ENCODE assay signal across 11 cellular contexts in the genomic region with DNA sequence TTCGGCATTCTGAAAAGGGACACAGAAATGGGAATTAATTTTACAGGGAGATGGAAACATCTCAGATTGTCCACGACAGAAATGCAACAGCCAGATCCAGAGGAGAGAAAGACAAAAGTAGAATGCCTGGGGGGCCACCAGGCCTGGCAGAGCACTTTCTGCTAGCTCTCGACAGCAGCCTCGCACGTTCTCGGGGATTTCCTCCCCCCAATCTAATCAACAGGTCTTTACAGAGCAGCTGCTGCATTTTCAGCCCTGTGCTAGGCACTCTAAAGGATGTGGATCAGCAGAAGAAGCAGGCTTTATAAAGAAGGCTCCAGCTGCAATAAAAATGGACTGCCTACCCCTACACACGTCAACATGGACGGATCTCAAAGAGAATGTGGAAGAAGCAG. TPM values are rescaled to one million over a fixed set of nuclear protein-coding genes. Genes with fewer than 3 reads are reported as not detected.
A peak's percentile ranks its signal among the peaks of the same experiment; 100 is the strongest.
DNase-seq lines count a peak whose midpoint lies in the region; ATAC-seq and TF ChIP-seq lines count a peak whose summit lies in the region.
"Had no signal": no experiment of that assay in that cellular context is flagged by ENCODE, and none has a peak within 500 bp of the region (broad histone marks: within the 10 kb centered on the region; RNA-seq: fewer than 3 reads in every experiment).

No MANE protein-coding gene starts in this region.

- H2AK5ac ChIP-seq in IMR-90 (ENCODE audit: low read depth, low read length), result peak overlapping the region; percentile 3; the same call in 1 of the 2 replicates
- no peak overlapping the region for H2AK5ac ChIP-seq in mesenchymal stem cell (ENCODE audit: low read length, severe bottlenecking)

- H2AK9ac ChIP-seq in IMR-90 (replicated peaks; ENCODE audit: low read depth, low read length, poor library complexity), result peak overlapping the region; percentile 17

- BruUV-seq in IMR-90 (replicated peaks; lab: Mats Ljungman, UMichigan), result no TSS peak

- dilution Hi-C loops in IMR-90 (cut with HindIII; ENCODE audit: low sequenced_read_pairs, unreplicated experiment), result no loop called here

- TF ChIP-seq CTCF in IMR-90 (conservative IDR thresholded peaks at IDR 0.05; ENCODE audit: low read depth, low read length) (no peak), stomach (IDR thresholded peaks at IDR 0.05) (no peak)

- H3K14ac ChIP-seq in IMR-90 (replicated peaks; ENCODE audit: low read depth, low read length) (peak overlapping the region; percentile 5), mesenchymal stem cell (ENCODE audit: low read length in 2 of 2) (no peak overlapping the region)

- H3K4me2 ChIP-seq in IMR-90 (ENCODE audit: low read depth, low read length) (peak overlapping the region; percentile 32), mesenchymal stem cell (ENCODE audit: low read length, poor library complexity, severe bottlenecking) (no peak overlapping the region)

- peak overlapping the region; percentile 75 for H3K18ac ChIP-seq in IMR-90 (ENCODE audit: low read depth, low read length)
- peak overlapping the region; percentile 61 to 80 for H3K18ac ChIP-seq in mesenchymal stem cell (ENCODE audit: low read depth in 1 of 2, low read length in 2 of 2)

- H3K36me3 ChIP-seq in IMR-90 (ENCODE audit: control insufficient read depth, insufficient read depth, low read length) (peaks cover 65% of the 10 kb centered on the region), mesenchymal stem cell (ENCODE audit: control insufficient read depth in 1 of 2, insufficient read depth in 2 of 2, low read depth in 1 of 2, low read length in 2 of 2) (peaks cover 3 to 28% of the 10 kb centered on the region in 2 experiments), stomach (peaks cover 24 to 56% (median 34%) of the 10 kb centered on the region in 4 donors)

- H2BK15ac ChIP-seq in IMR-90 (ENCODE audit: low read depth, low read length) (no peak overlapping the region; the same call in 2 of the 3 replicates), mesenchymal stem cell (ENCODE audit: low read depth, poor library complexity, severe bottlenecking) (peak overlapping the region; percentile 2)

- H3K4me1 ChIP-seq in IMR-90 (ENCODE audit: control insufficient read depth, insufficient read depth, low read length), result peaks cover 74% of the 10 kb centered on the region
- H3K4me1 ChIP-seq in mesenchymal stem cell (ENCODE audit: control insufficient read depth, insufficient read depth, low read depth, low read length), result peaks cover 15% of the 10 kb centered on the region
- peaks cover 50 to 100% (median 88%) of the 10 kb centered on the region in 4 donors for H3K4me1 ChIP-seq in stomach

- 42% methylated on average over 3 of the region's 8 CpGs; no CpG with 5 or more reads in 1 of the 2 experiments for WGBS in IMR-90 (ENCODE audit: extremely low coverage in 2 of 2, insufficient read length in 1 of 2), 2 experiments
- WGBS in mesenchymal stem cell, result 73% methylated on average over 8 of the region's 8 CpGs
- 49 to 64% (median 59%) methylated on average over 8 of the region's 8 CpGs for WGBS in stomach, 5 donors

- in situ Hi-C loops in IMR-90 (cut with MboI; ENCODE audit: low sequenced_read_pairs), result no loop called here

- intact Hi-C loops in IMR-90 (cut with micrococcal nuclease), result no loop called here
- intact Hi-C loops in stomach (cut with DNase I; ENCODE audit: low total_unique reads), result no loop called here

- no peak overlapping the region; the same call in 1 of the 2 replicates for H3K56ac ChIP-seq in IMR-90 (ENCODE audit: extremely low read depth, insufficient read depth, low read length)

- no peak for TF ChIP-seq RAD21 in IMR-90 (IDR thresholded peaks at IDR 0.05; ENCODE audit: low read length)

- peak overlapping the region; percentile 35 for H4K5ac ChIP-seq in IMR-90 (ENCODE audit: low read depth, low read length)

- POLR2A ChIA-PET in IMR-90 (lab: Charles Lee; ENCODE audit: unreplicated experiment) (interaction anchor here (0.9 kb wide), 2 partner anchors 8 to 10 kb away, joined by 3 to 4 read pairs; no protein-coding TSS in a partner anchor), HEK293T (lab: Yijun Ruan, JAX) (no interaction called here)

- no peak for TF ChIP-seq POLR2A in IMR-90 (IDR thresholded peaks at IDR 0.05; ENCODE audit: low read depth, low read length)
- TF ChIP-seq POLR2A in stomach (IDR thresholded peaks at IDR 0.05), result no peak

- H3K4ac ChIP-seq in IMR-90 (ENCODE audit: low read depth, low read length) (peak overlapping the region; percentile 48), mesenchymal stem cell (ENCODE audit: low read depth in 1 of 2, low read length in 2 of 2) (peak overlapping the region in 1 of 2 experiments; percentile 42)

- DNase-seq in IMR-90 (no peak), mesenchymal stem cell (no peak), stomach (no peak), HEK293T (ENCODE audit: extremely low spot score) (no peak), ecto neural progenitor cell (ENCODE audit: low spot score) (no peak), Kasumi-1 (lab: John Stamatoyannopoulos, UW) (no peak)
- DNase-seq: stimulated activated CD4-positive, alpha-beta T cell treated with anti-CD3 and anti-CD28 coated beads, Interleukin-4, amount 100 ng/mL, for 4 hours had no signal

- H3K79me1 ChIP-seq in IMR-90 (ENCODE audit: low read depth in 1 of 2, low read length in 2 of 2) (peaks cover 23 to 95% of the 10 kb centered on the region in 2 experiments; a peak in 3 of 4 replicates), mesenchymal stem cell (replicated peaks; ENCODE audit: low read length, poor library complexity, severe bottlenecking) (no peaks in the 10 kb centered on the region)

- peak overlapping the region; percentile 8; the same call in 1 of the 2 replicates for H2BK20ac ChIP-seq in IMR-90 (ENCODE audit: low read depth, low read length)

- H2BK12ac ChIP-seq in mesenchymal stem cell (ENCODE audit: low read length in 2 of 2), result peak overlapping the region; percentile 6 to 17

- H3K9me3 ChIP-seq in IMR-90 (ENCODE audit: control insufficient read depth, insufficient read depth, low read length) (no peaks in the 10 kb centered on the region), mesenchymal stem cell (ENCODE audit: control insufficient read depth, low read length) (no peaks in the 10 kb centered on the region), stomach (no peaks in the 10 kb centered on the region)

- no peak for TF ChIP-seq EP300 in stomach (IDR thresholded peaks at IDR 0.05)

- H3K4me3 ChIP-seq in IMR-90 (ENCODE audit: insufficient read depth, low read depth, low read length) (no peak overlapping the region), mesenchymal stem cell (ENCODE audit: insufficient read depth in 1 of 2, low read depth in 1 of 2, low read length in 2 of 2) (peak overlapping the region in 1 of 2 experiments; percentile 20), stomach (no peak overlapping the region)

- peak overlapping the region; percentile 49 for H3K23ac ChIP-seq in IMR-90 (ENCODE audit: low read depth, low read length)
- no peak overlapping the region for H3K23ac ChIP-seq in mesenchymal stem cell (ENCODE audit: low read length in 2 of 2)

- H2AFZ ChIP-seq in IMR-90 (replicated peaks; ENCODE audit: low read length, poor library complexity) (no peak overlapping the region), mesenchymal stem cell (ENCODE audit: low read depth, low read length) (no peak overlapping the region)

- peaks cover 95% of the 10 kb centered on the region for H4K20me1 ChIP-seq in IMR-90 (ENCODE audit: insufficient read depth, low read length)

- CTCF ChIA-PET in IMR-90 (lab: Yijun Ruan, JAX) (interaction anchor here (1.4 kb wide), 1 partner anchor 16 kb away, joined by 7 read pairs; no protein-coding TSS in a partner anchor), HEK293T (lab: Yijun Ruan, JAX) (interaction anchor here (1.4 kb wide), 2 partner anchors 14 to 16 kb away, joined by 6 read pairs; no protein-coding TSS in a partner anchor)

- H3K27me3 ChIP-seq in IMR-90 (ENCODE audit: control insufficient read depth, insufficient read depth, low read length) (no peaks in the 10 kb centered on the region), mesenchymal stem cell (ENCODE audit: control insufficient read depth in 1 of 2, insufficient read depth in 1 of 2, low read length in 2 of 2) (no peaks in the 10 kb centered on the region), stomach (no peaks in the 10 kb centered on the region)

- H3K9me1 ChIP-seq in IMR-90 (ENCODE audit: insufficient read depth, low read length), result peaks cover 70% of the 10 kb centered on the region

- peak overlapping the region; percentile 95 for H3K27ac ChIP-seq in IMR-90 (ENCODE audit: insufficient read depth, low read length)
- peak overlapping the region; percentile 99 for H3K27ac ChIP-seq in cingulate gyrus (ENCODE audit: low read depth, low read length)
- no peak overlapping the region for H3K27ac ChIP-seq in mesenchymal stem cell (ENCODE audit: low read length, poor library complexity, severe bottlenecking)
- peak overlapping the region; percentile 56 to 96 (median 95) for H3K27ac ChIP-seq in stomach

- peak overlapping the region; percentile 53; the same call in 1 of the 2 replicates for H4K91ac ChIP-seq in IMR-90 (ENCODE audit: insufficient read depth, low read depth, low read length)
- peak overlapping the region; percentile 57 for H4K91ac ChIP-seq in mesenchymal stem cell (ENCODE audit: low read length)

- ATAC-seq in IMR-90 (ENCODE audit: low read depth), result no peak
- no peak for ATAC-seq in HG02852 (IDR thresholded peaks at IDR 0.05; ENCODE audit: unreplicated experiment)
- ATAC-seq: activated CD4-positive, CD25-positive, alpha-beta regulatory T cell treated with anti-CD3 and anti-CD28 coated beads, Interleukin-2, amount 50 U/mL, for 24 hours; natural killer cell treated with Interleukin-12 subunit alpha and Interleukin-12 subunit beta and Interleukin-15 and Interleukin-18, amount 100 ng/mL, for 72 hours had no signal

- peak overlapping the region; percentile 59; the same call in 1 of the 2 replicates for H2BK120ac ChIP-seq in IMR-90 (ENCODE audit: low read depth, low read length)
- H2BK120ac ChIP-seq in mesenchymal stem cell (ENCODE audit: low read depth, low read length), result no peak overlapping the region

- H3K9ac ChIP-seq in IMR-90 (ENCODE audit: low read depth, low read length) (peak overlapping the region; percentile 68), mesenchymal stem cell (ENCODE audit: low read length) (peak overlapping the region; percentile 75)

- peak overlapping the region; percentile 41 to 49 for H4K8ac ChIP-seq in IMR-90 (ENCODE audit: low read depth in 2 of 2, low read length in 2 of 2)
- peak overlapping the region; percentile 87 for H4K8ac ChIP-seq in mesenchymal stem cell (ENCODE audit: low read length)

- H2BK5ac ChIP-seq in IMR-90 (ENCODE audit: low read depth, low read length, poor library complexity, severe bottlenecking) (peak overlapping the region; percentile 42), mesenchymal stem cell (ENCODE audit: low read depth, low read length, poor library complexity, severe bottlenecking) (no peak overlapping the region)

RNA-seq across cellular contexts. Expression of gene CSRP1, which starts 10.6 kb away (rescaled TPM):
- total RNA-seq in IMR-90 (2012; rRNA removed) (1,498 and 1,861 TPM in 2 replicates), stomach (1,000 to 10,000 TPM in 2 of 5 donors, 100 to 1,000 TPM in 3; 304 to 2,162 (median 853) TPM)
- polyA plus RNA-seq in IMR-90 (2012; rRNA removed) (948 and 1,037 TPM in 2 replicates), stomach (100 to 1,000 TPM; 220 to 641 (median 274) TPM)
- polyA plus RNA-seq in IMR-90 (2012; cell fraction: cytosol; rRNA removed), result 955 and 1,043 TPM in 2 replicates
- polyA plus RNA-seq in IMR-90 (2012; cell fraction: nucleus; rRNA removed; ENCODE audit: low replicate concordance), result 737 and 1,227 TPM in 2 replicates
- 86.6 TPM for polyA plus RNA-seq in mesenchymal stem cell (2013, experiment 1 of 2)
- 85.7 TPM for polyA plus RNA-seq in mesenchymal stem cell (2013, experiment 2 of 2)

RNA-seq across cellular contexts. Expression of gene PHLDA3, which starts 27.3 kb away (rescaled TPM):
- total RNA-seq in IMR-90 (2012; rRNA removed), result 41.6 and 44.2 TPM in 2 replicates
- polyA plus RNA-seq in IMR-90 (2012; rRNA removed), result 102 and 122 TPM in 2 replicates
- polyA plus RNA-seq in IMR-90 (2012; cell fraction: cytosol; rRNA removed), result 50.7 and 178 TPM in 2 replicates
- polyA plus RNA-seq in IMR-90 (2012; cell fraction: nucleus; rRNA removed; ENCODE audit: low replicate concordance), result 49.6 and 125 TPM in 2 replicates
- 42.7 TPM for polyA plus RNA-seq in mesenchymal stem cell (2013, experiment 1 of 2)
- polyA plus RNA-seq in mesenchymal stem cell (2013, experiment 2 of 2), result 42.7 TPM
- 10 to 100 TPM in 4 of 5 donors, 1 to 10 TPM in 1; 4.0 to 66.5 (median 12.7) TPM for total RNA-seq in stomach
- 10 to 100 TPM; 21.5 to 45.4 (median 29.9) TPM for polyA plus RNA-seq in stomach

RNA-seq across cellular contexts. Expression of gene NAV1, which starts 42.6 kb away (rescaled TPM):
- total RNA-seq in IMR-90 (2012; rRNA removed), result 14.0 and 14.4 TPM in 2 replicates
- 23.1 and 23.6 TPM in 2 replicates for polyA plus RNA-seq in IMR-90 (2012; rRNA removed)
- polyA plus RNA-seq in IMR-90 (2012; cell fraction: cytosol; rRNA removed), result 11.8 and 15.2 TPM in 2 replicates
- 31.9 and 47.5 TPM in 2 replicates for polyA plus RNA-seq in IMR-90 (2012; cell fraction: nucleus; rRNA removed; ENCODE audit: low replicate concordance)
- polyA plus RNA-seq in mesenchymal stem cell (2013, experiment 1 of 2), result 51.4 TPM
- 45.4 TPM for polyA plus RNA-seq in mesenchymal stem cell (2013, experiment 2 of 2)
- total RNA-seq in stomach, result 10 to 100 TPM in 4 of 5 donors, 1 to 10 TPM in 1; 8.2 to 33.0 (median 17.3) TPM
- 1 to 10 TPM; 3.0 to 4.7 (median 4.7) TPM for polyA plus RNA-seq in stomach
